ENCODE assay signal across 9 cellular contexts in genomic region chr11:4025248-4025956, GRCh38.
DNase-seq lines count a peak whose midpoint lies in the region; FAIRE-seq and TF ChIP-seq lines count a peak whose summit lies in the region.
"Had no signal": no experiment of that assay in that cellular context is flagged by ENCODE, and none has a peak within 500 bp of the region (broad histone marks: within the 10 kb centered on the region; RNA-seq: fewer than 3 reads in every experiment).

No MANE protein-coding gene starts in this region.

- H3K4me2 ChIP-seq in mammary epithelial cell (ENCODE audit: insufficient read depth, low read depth, low read length) (no peak overlapping the region), smooth muscle cell (no peak overlapping the region)

- H3K4me1 Mint-ChIP-seq in immature natural killer cell (peaks cover 34 to 58% of the 10 kb centered on the region in 2 donors), CD14-positive monocyte (peaks cover 15% of the 10 kb centered on the region)

- H2AFZ ChIP-seq in mammary epithelial cell (ENCODE audit: low read depth, low read length) = no peak overlapping the region
- H2AFZ ChIP-seq in smooth muscle cell (ENCODE audit: low read depth) = no peak overlapping the region

- DNase-seq in GM04503 (ENCODE audit: low read depth) (peak; percentile 52), mammary epithelial cell (peak; percentile 12), immature natural killer cell (no peak), smooth muscle cell (lab: John Stamatoyannopoulos, UW; ENCODE audit: unreplicated experiment) (no peak), hypothalamus (lab: John Stamatoyannopoulos, UW) (no peak), HTR-8/SVneo (ENCODE audit: insufficient read length, low spot score) (no peak), NCI-H1048 (lab: John Stamatoyannopoulos, UW) (no peak), CD14-positive monocyte (ENCODE audit: low spot score) (no peak)

- peak overlapping the region; percentile 11 to 57 (median 44) for H3K27ac Mint-ChIP-seq in immature natural killer cell
- peak overlapping the region in 3 of 7 donors; percentile 2 to 32 (median 25) for H3K27ac Mint-ChIP-seq in CD14-positive monocyte
- H3K27ac Mint-ChIP-seq: dendritic cell treated with granulocyte-macrophage colony-stimulating factor and Interleukin-4, amounts not matched to agents 40 ng/mL and 50 ng/mL, for 4 days had no signal

- no peak overlapping the region for H3K4me3 ChIP-seq in mammary epithelial cell (replicated peaks in 1 of 3; ENCODE audit: insufficient read depth in 1 of 3, low read depth in 2 of 3, low read length in 3 of 3)
- no peak overlapping the region for H3K4me3 ChIP-seq in smooth muscle cell

- no peak overlapping the region for H3K27ac ChIP-seq in mammary epithelial cell (ENCODE audit: insufficient read depth, low read depth, low read length)
- peak overlapping the region; percentile 30 for H3K27ac ChIP-seq in smooth muscle cell (ENCODE audit: low read depth)

- no peak for FAIRE-seq in HTR-8/SVneo (lab: Jason Lieb, UNC)

- no peaks in the 10 kb centered on the region for H3K9me3 Mint-ChIP-seq in immature natural killer cell
- H3K9me3 Mint-ChIP-seq in CD14-positive monocyte = peaks cover 0 to 9% (median 3%) of the 10 kb centered on the region in 7 donors

- H3F3A ChIP-seq in smooth muscle cell (ENCODE audit: low read depth) = peaks cover 5% of the 10 kb centered on the region

- H3K9ac ChIP-seq in mammary epithelial cell (ENCODE audit: insufficient read depth, low read length) (no peak overlapping the region), smooth muscle cell (ENCODE audit: low read depth) (no peak overlapping the region)

- H3K4me1 ChIP-seq in mammary epithelial cell (ENCODE audit: insufficient read depth, low read length) (peaks cover 4% of the 10 kb centered on the region), smooth muscle cell (ENCODE audit: low read depth) (no peaks in the 10 kb centered on the region)

- BruUV-seq in mammary epithelial cell (replicated peaks; lab: Mats Ljungman, UMichigan) = no TSS peak

- H3K36me3 Mint-ChIP-seq in immature natural killer cell (peaks cover 0 to 25% (median 21%) of the 10 kb centered on the region in 3 donors), CD14-positive monocyte (peaks cover 42 to 65% of the 10 kb centered on the region in 2 donors)

- H3K27me3 ChIP-seq in mammary epithelial cell (ENCODE audit: insufficient read depth, low read length) (no peaks in the 10 kb centered on the region), smooth muscle cell (ENCODE audit: low read depth) (no peaks in the 10 kb centered on the region)

- H3K4me3 Mint-ChIP-seq in immature natural killer cell (no peak overlapping the region), CD14-positive monocyte (no peak overlapping the region)
- H3K4me3 Mint-ChIP-seq: dendritic cell treated with granulocyte-macrophage colony-stimulating factor and Interleukin-4, amounts not matched to agents 40 ng/mL and 50 ng/mL, for 4 days had no signal

- H3K36me3 ChIP-seq in mammary epithelial cell (ENCODE audit: insufficient read depth, low read length) (no peaks in the 10 kb centered on the region), smooth muscle cell (ENCODE audit: low read depth) (no peaks in the 10 kb centered on the region)

- H4K20me1 ChIP-seq in mammary epithelial cell (ENCODE audit: insufficient read depth, low read length) (no peaks in the 10 kb centered on the region), smooth muscle cell (ENCODE audit: low read depth) (no peaks in the 10 kb centered on the region)

- CTCF ChIA-PET in mammary epithelial cell (lab: Charles Lee; ENCODE audit: low non-redundant PET) = no interaction called here

- dilution Hi-C loops in mammary epithelial cell (cut with HindIII; ENCODE audit: low sequenced_read_pairs) = no loop called here

- in situ Hi-C loops in mammary epithelial cell (cut with MboI; ENCODE audit: low sequenced_read_pairs in 2 of 2) = no loop called here

- H3K79me2 ChIP-seq in mammary epithelial cell (ENCODE audit: insufficient read depth, low read length) (peaks cover 18% of the 10 kb centered on the region), smooth muscle cell (ENCODE audit: low read depth) (no peaks in the 10 kb centered on the region)

- H3K9me3 ChIP-seq in mammary epithelial cell (replicated peaks; ENCODE audit: insufficient read depth, low read length) (peaks cover 2% of the 10 kb centered on the region), smooth muscle cell (replicated peaks; ENCODE audit: low read depth) (no peaks in the 10 kb centered on the region)

- intact Hi-C loops in mammary epithelial cell (cut with micrococcal nuclease) (no loop called here), CD14-positive monocyte (cut with micrococcal nuclease) (no loop called here)

- 38% methylated on average over 3 of the region's 3 CpGs for WGBS in mammary epithelial cell (ENCODE audit: low coverage, missing lambda C conversion rate)
- WGBS in smooth muscle cell (ENCODE audit: low lambda C conversion rate) = 77% methylated on average over 3 of the region's 3 CpGs

- H3K27me3 Mint-ChIP-seq in immature natural killer cell (ENCODE audit: low read depth in 3 of 3) = peaks cover 0 to 4% (median 0%) of the 10 kb centered on the region in 3 donors
- H3K27me3 Mint-ChIP-seq in CD14-positive monocyte (ENCODE audit: low read depth in 3 of 3) = no peaks in the 10 kb centered on the region
- H3K27me3 Mint-ChIP-seq: dendritic cell treated with granulocyte-macrophage colony-stimulating factor and Interleukin-4, amounts not matched to agents 40 ng/mL and 50 ng/mL, for 4 days had no signal

- TF ChIP-seq CTCF in mammary epithelial cell (conservative IDR thresholded peaks at IDR 0.05 in 1 of 2, IDR thresholded peaks at IDR 0.05 in 1 of 2; ENCODE audit: extremely low read depth in 1 of 2, insufficient read depth in 1 of 2, low read depth in 1 of 2, low read length in 2 of 2) = no peak
- TF ChIP-seq CTCF in smooth muscle cell (IDR thresholded peaks at IDR 0.05; ENCODE audit: borderline replicate concordance, insufficient read depth, poor library complexity, severe bottlenecking) = no peak
- no peak for TF ChIP-seq CTCF in CD14-positive monocyte (IDR thresholded peaks at IDR 0.05)

Comparison
In these comparisons a context has a peak if more than half of its experiments do, and no peak if none do; other contexts are left out.
1. DNase-seq: peak in GM04503 (single experiment) and mammary epithelial cell (single experiment); none in immature natural killer cell (0 of 3), smooth muscle cell (single experiment), hypothalamus (0 of 51), HTR-8/SVneo (single experiment), NCI-H1048 (single experiment) and CD14-positive monocyte (single experiment).